In genomic region chr5:177300236-177300880, GRCh38 we compare ENCODE assay signal across 1 cellular context.
TF ChIP-seq lines count a peak whose summit lies in the region.

No MANE protein-coding gene starts in this region.

TF ChIP-seq in GM12878, 131 proteins besides CTCF, POLR2A, EP300 and RAD21 (continued from another document and continues in another):
- 0 out of 2 replicates have a peak, but pooled peaks have one; percentile 10 for TF ChIP-seq ZNF592 (IDR thresholded peaks at IDR 0.05)
- TF ChIP-seq CREM (IDR thresholded peaks at IDR 0.05; ENCODE audit: low read depth): peak; percentile 65
- no peak for TF ChIP-seq IRF5 (IDR thresholded peaks at IDR 0.05; ENCODE audit: borderline replicate concordance)
- TF ChIP-seq MYC (IDR thresholded peaks at IDR 0.05; ENCODE audit: insufficient read depth, insufficient read length, insufficient replicate concordance, low read length, severe bottlenecking): no peak
- peak; percentile 73; the same call in 1 of the 2 replicates for TF ChIP-seq MXI1 (IDR thresholded peaks at IDR 0.05; ENCODE audit: low read depth, low read length)
- no peak for TF ChIP-seq CHD1 (IDR thresholded peaks at IDR 0.05; ENCODE audit: low read depth, low read length)
- peak; percentile 100 for TF ChIP-seq EED (IDR thresholded peaks at IDR 0.05; ENCODE audit: low read depth)
- peak; percentile 88 for TF ChIP-seq RUNX3 (IDR thresholded peaks at IDR 0.05; ENCODE audit: low read length)
- TF ChIP-seq NR2C1 (IDR thresholded peaks at IDR 0.05): no peak
- peak; percentile 19; the same call in 1 of the 2 replicates for TF ChIP-seq FOXM1 (IDR thresholded peaks at IDR 0.05; ENCODE audit: low read depth, low read length)
- no peak for TF ChIP-seq BCLAF1 (IDR thresholded peaks at IDR 0.05)
- no peak for TF ChIP-seq ASH2L (IDR thresholded peaks at IDR 0.05; ENCODE audit: borderline replicate concordance, low read depth)
- TF ChIP-seq ZBED1 (IDR thresholded peaks at IDR 0.05; ENCODE audit: borderline replicate concordance): 0 out of 2 replicates have a peak, but pooled peaks have one; percentile 35
- no peak for TF ChIP-seq CUX1 (IDR thresholded peaks at IDR 0.05; ENCODE audit: insufficient replicate concordance, low read depth, low read length)
- no peak for TF ChIP-seq NRF1 (conservative IDR thresholded peaks at IDR 0.05; ENCODE audit: low read depth, low read length)
- peak; percentile 52; the same call in 1 of the 2 replicates for TF ChIP-seq PAX5 (IDR thresholded peaks at IDR 0.05; ENCODE audit: borderline replicate concordance, low read depth, low read length)
- 0 out of 2 replicates have a peak, but pooled peaks have one; percentile 16 for TF ChIP-seq JUNB (IDR thresholded peaks at IDR 0.05)
- TF ChIP-seq ZBTB33 (IDR thresholded peaks at IDR 0.05): no peak
- TF ChIP-seq ETV6 (conservative IDR thresholded peaks at IDR 0.05 in 1 of 2, IDR thresholded peaks at IDR 0.05 in 1 of 2; ENCODE audit: borderline replicate concordance in 1 of 2, low read depth in 1 of 2): peak in 1 of 2 experiments; percentile 95; a peak in 2 of 4 replicates
- TF ChIP-seq MEF2A (IDR thresholded peaks at IDR 0.05; ENCODE audit: insufficient read depth, low read depth, low read length): no peak
- TF ChIP-seq USF1 (IDR thresholded peaks at IDR 0.05; ENCODE audit: borderline replicate concordance, extremely low read length, insufficient read depth, low read depth, low read length): no peak
- TF ChIP-seq FOS (IDR thresholded peaks at IDR 0.05; ENCODE audit: borderline replicate concordance, extremely low read depth, insufficient read length): no peak
- no peak for TF ChIP-seq CBX5 (IDR thresholded peaks at IDR 0.05; ENCODE audit: low read depth)
- TF ChIP-seq HCFC1 (IDR thresholded peaks at IDR 0.05; ENCODE audit: low read length): no peak
- no peak for TF ChIP-seq MAX (IDR thresholded peaks at IDR 0.05; ENCODE audit: low read depth, low read length)
- no peak for TF ChIP-seq SREBF1 (IDR thresholded peaks at IDR 0.05; ENCODE audit: low read length)
- peak; percentile 62; the same call in 1 of the 2 replicates for TF ChIP-seq ZNF687 (IDR thresholded peaks at IDR 0.05)
- no peak for TF ChIP-seq SUPT20H (IDR thresholded peaks at IDR 0.05; ENCODE audit: borderline replicate concordance, control insufficient read depth, low read depth, low read length)
- TF ChIP-seq MEF2B (IDR thresholded peaks at IDR 0.05; ENCODE audit: partially characterized antibody, poor library complexity, severe bottlenecking): peak; percentile 49
- peak; percentile 82 for TF ChIP-seq NBN (IDR thresholded peaks at IDR 0.05)
- no peak; the same call in 1 of the 2 replicates for TF ChIP-seq RAD51 (IDR thresholded peaks at IDR 0.05)
- TF ChIP-seq ATF2 (IDR thresholded peaks at IDR 0.05; ENCODE audit: low read length): peak; percentile 65; the same call in 1 of the 2 replicates
- TF ChIP-seq SREBF2 (IDR thresholded peaks at IDR 0.05; ENCODE audit: low read length): no peak
